Comparison of ENCODE assay signal across 8 cellular contexts in the genomic region with DNA sequence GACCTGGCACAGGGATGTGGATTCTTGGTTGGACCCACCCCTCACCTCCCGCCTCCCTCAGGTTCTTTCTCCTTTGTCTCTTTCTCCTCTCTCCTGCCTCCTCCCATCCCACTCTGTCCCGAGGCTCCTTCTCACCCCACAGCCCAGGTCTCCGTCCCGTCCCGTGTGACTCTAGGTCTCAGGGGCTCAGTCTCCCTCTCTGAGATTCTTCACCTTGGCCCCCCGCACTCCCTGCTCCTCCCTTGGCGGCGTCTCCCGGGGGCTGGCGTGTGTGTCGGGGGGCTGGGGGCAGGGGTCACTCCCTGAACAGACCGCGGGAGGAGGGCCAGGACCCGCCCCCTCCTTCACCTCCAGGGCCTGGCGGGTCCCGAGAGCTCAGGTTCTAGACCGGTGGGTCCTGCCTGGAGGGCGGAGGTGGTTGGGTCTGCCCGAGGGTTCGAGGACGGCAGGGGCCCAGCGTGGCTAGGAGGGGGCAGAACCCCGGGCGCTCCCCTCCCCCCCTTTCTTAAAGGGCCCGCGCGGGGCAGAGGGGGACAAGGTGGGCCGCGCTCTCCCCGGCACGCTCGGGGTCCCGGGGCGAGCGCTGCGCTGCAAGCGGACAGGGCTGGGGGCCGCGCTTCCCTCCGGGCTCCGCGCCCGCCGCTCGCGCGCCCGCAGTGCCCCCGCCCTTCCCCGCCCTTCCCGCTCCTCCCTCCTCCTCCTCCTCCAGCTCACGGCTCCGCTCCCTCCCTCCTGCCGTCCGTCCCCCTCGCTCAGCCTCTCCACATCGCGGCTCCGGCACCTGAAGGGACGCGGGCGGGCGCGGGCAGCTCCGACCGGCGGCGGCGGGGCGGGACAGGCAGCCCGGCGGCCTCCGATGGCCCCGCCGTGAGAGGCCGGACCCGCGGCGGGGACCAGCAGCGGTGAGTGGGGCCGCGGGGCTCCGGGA. TPM values are rescaled to one million over a fixed set of nuclear protein-coding genes. Genes with fewer than 3 reads are reported as not detected.
A peak's percentile ranks its signal among the peaks of the same experiment; 100 is the strongest.
DNase-seq lines count a peak whose midpoint lies in the region; ATAC-seq and TF ChIP-seq lines count a peak whose summit lies in the region.

Gene PSD2 (plus strand): TSS at position 735 of the 928 bp plus-strand sequence. CDS start 13,633 bp downstream, outside the sequence.

- DNase-seq in NCI-H1417 (lab: John Stamatoyannopoulos, UW) (peak in 2 of 3 experiments; percentile 48 to 56), NCI-H1417 treated with DMSO at 0.1 percent for 48 hours (lab: John Stamatoyannopoulos, UW) (no peak), ecto neural progenitor cell (ENCODE audit: low spot score) (peak; percentile 72), nephron progenitor cell (peak; percentile 66), hepatic stellate cell (ENCODE audit: low spot score) (no peak)

- H3K9me3 Mint-ChIP-seq in nephron progenitor cell, result no peaks in the 10 kb centered on the region

- no peak for TF ChIP-seq CTCF in nephron progenitor cell (IDR thresholded peaks at IDR 0.05)

- H3K4me3 Mint-ChIP-seq in nephron progenitor cell, result peak within 1 kb of the TSS; percentile 49

- peaks cover under 1% of the 10 kb centered on the region for H3K4me1 Mint-ChIP-seq in nephron progenitor cell

- peaks cover 96% of the 10 kb centered on the region for H3K27me3 Mint-ChIP-seq in nephron progenitor cell (ENCODE audit: low read depth, poor library complexity)

- ATAC-seq in GM18873 (IDR thresholded peaks at IDR 0.05; ENCODE audit: low FRiP score, unreplicated experiment), result no peak
- ATAC-seq in GM21367 (IDR thresholded peaks at IDR 0.05; ENCODE audit: unreplicated experiment), result no peak

- no peaks in the 10 kb centered on the region for H3K36me3 Mint-ChIP-seq in nephron progenitor cell (ENCODE audit: low read depth)

- no peak within 1 kb of the TSS for H3K27ac Mint-ChIP-seq in nephron progenitor cell

TF ChIP-seq in PFSK-1, 5 proteins besides CTCF, POLR2A, EP300 and RAD21:
- TF ChIP-seq POLR2AphosphoS5 (IDR thresholded peaks at IDR 0.05; ENCODE audit: low read depth, low read length) (no peak), REST (IDR thresholded peaks at IDR 0.05; ENCODE audit: insufficient read depth in 1 of 2, low read depth in 2 of 2, low read length in 2 of 2) (no peak), FOXP2 (optimal IDR thresholded peaks at IDR 0.05; ENCODE audit: borderline replicate concordance, extremely low read depth, extremely low read length, insufficient read depth) (peak; percentile 31), SIN3A (IDR thresholded peaks at IDR 0.05; ENCODE audit: borderline replicate concordance, insufficient read depth, low read length) (no peak), TAF1 (IDR thresholded peaks at IDR 0.05; ENCODE audit: borderline replicate concordance, insufficient read depth, low read length) (no peak)
TF ChIP-seq in PFSK-1: peak in this region for 1.

RNA-seq across cellular contexts. Expression of gene PSD2, which starts in this region (rescaled TPM):
- 0.23 TPM for polyA plus RNA-seq in PFSK-1 (2012; ENCODE audit: insufficient read length, low read depth)

Comparison
In these comparisons a context has a peak if more than half of its experiments do, and no peak if none do; other contexts are left out.
1. DNase-seq: peak in NCI-H1417 (2 of 3), ecto neural progenitor cell (single experiment) and nephron progenitor cell (single experiment); none in NCI-H1417 treated with DMSO at 0.1 percent for 48 hours (single experiment) and hepatic stellate cell (single experiment).